ENCODE assay signal across 1 cellular context in the genomic region with DNA sequence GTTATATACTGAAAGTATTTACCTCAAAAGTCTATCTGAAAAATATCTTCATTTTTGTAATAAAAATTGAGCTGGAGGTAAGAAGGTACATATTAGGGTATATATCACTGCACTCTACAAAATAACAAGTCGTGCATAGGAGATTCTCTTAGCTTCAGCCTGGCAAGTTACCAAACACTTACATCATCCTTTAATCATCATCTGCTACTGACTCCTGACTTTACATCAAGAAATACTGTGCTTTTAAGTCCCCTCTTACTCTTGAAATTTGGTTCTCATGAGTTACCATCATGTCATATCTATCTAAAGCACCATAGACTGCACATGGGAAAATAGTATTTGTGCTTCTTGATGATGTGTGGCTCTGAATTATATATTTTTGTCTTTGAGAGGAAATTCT.
TF ChIP-seq lines count a peak whose summit lies in the region.

No MANE protein-coding gene starts in this region.

TF ChIP-seq in IMR-90, 13 proteins besides CTCF, POLR2A, EP300 and RAD21:
- TF ChIP-seq CEBPB (IDR thresholded peaks at IDR 0.05; ENCODE audit: low read depth, low read length), result peak; percentile 61
- no peak for TF ChIP-seq MAFK (IDR thresholded peaks at IDR 0.05; ENCODE audit: low read depth, low read length)
- no peak for TF ChIP-seq RCOR1 (IDR thresholded peaks at IDR 0.05; ENCODE audit: insufficient replicate concordance, low read length)
- no peak for TF ChIP-seq MAZ (IDR thresholded peaks at IDR 0.05; ENCODE audit: borderline replicate concordance, low read depth, low read length)
TF ChIP-seq in IMR-90: peak in this region for 1.
